26 cellular contexts compared by ENCODE assay signal in the genomic region with DNA sequence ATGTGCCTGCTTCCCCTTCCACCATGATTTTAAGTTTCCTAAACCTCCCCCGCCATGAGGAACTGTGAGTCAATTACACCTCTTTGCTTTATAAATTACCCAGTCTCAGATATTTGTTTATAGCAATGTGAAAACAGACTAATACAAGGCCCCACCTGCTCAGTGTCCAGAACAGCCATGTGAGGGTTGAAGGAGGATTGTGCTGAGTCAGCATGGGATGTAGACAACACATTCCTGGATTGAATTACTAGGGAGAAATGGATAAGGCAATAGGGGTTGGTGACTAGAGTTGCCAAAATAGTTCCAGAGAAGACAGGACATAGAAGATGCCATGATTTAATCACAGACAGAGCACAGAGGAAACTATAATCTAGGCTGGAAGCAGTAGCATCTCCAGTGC.
"Had no signal": no experiment of that assay in that cellular context is flagged by ENCODE, and none has a peak within 500 bp of the region (broad histone marks: within the 10 kb centered on the region; RNA-seq: fewer than 3 reads in every experiment).

No MANE protein-coding gene starts in this region.

- H3K36me3 ChIP-seq: ovary, stomach, thyroid gland had no signal

- H3K27me3 ChIP-seq: ovary, stomach, thyroid gland had no signal

- FAIRE-seq: endometrium, frontal cortex had no signal

- DNase-seq: effector memory CD8-positive, alpha-beta T cell; erythroblast; hypothalamus; immature natural killer cell; islet precursor cell; kidney glomerular epithelial cell; mucosa of descending colon; naive thymus-derived CD8-positive, alpha-beta T cell; occipital lobe; ovary; posterior cingulate gyrus; psoas muscle; retina; stimulated activated CD4-positive, alpha-beta T cell treated with anti-CD3 and anti-CD28 coated beads, Interleukin-2, amount 100 ng/mL, for 24 hours; stimulated activated CD4-positive, alpha-beta T cell treated with anti-CD3 and anti-CD28 coated beads, Interleukin-4, amount 100 ng/mL, for 24 hours; stimulated activated naive CD4-positive, alpha-beta T cell treated with Interleukin-2 at 50 U/mL for 16 hours; stomach; trophoblast cell had no signal

- H3K27ac ChIP-seq: coronary artery, ovary, psoas muscle, stomach, thyroid gland had no signal

- ATAC-seq: effector memory CD8-positive, alpha-beta T cell; left lobe of liver; mucosa of descending colon; naive thymus-derived CD8-positive, alpha-beta T cell; psoas muscle; sciatic nerve; stimulated activated effector memory CD8-positive, alpha-beta T cell treated with anti-CD3 and anti-CD28 coated beads, Interleukin-12 subunit alpha, Interleukin-12 subunit beta, amount 100 ng/mL, for 72 hours had no signal

- H3K4me3 ChIP-seq: coronary artery, lung, mucosa of descending colon, ovary, psoas muscle, stomach, thyroid gland had no signal

- H3K4me1 ChIP-seq: psoas muscle had no signal

- H3K9me3 ChIP-seq: mucosa of descending colon, ovary, psoas muscle, thyroid gland had no signal
